Comparison of ENCODE assay signal across 8 cellular contexts in genomic region chrX:129540725-129541184, GRCh38. TPM values are rescaled to one million over a fixed set of nuclear protein-coding genes. Genes with fewer than 3 reads are reported as not detected.
A peak's percentile ranks its signal among the peaks of the same experiment; 100 is the strongest.
DNase-seq lines count a peak whose midpoint lies in the region; ATAC-seq and TF ChIP-seq lines count a peak whose summit lies in the region.

No MANE protein-coding gene starts in this region.

- H3K4ac ChIP-seq in IMR-90 (ENCODE audit: low read depth, low read length): peak overlapping the region; percentile 65; the same call in 1 of the 2 replicates

- H3K4me1 Mint-ChIP-seq in activated T-helper 17 cell treated with anti-CD3 and anti-CD28 coated beads, Interleukin-2, amount 50 U/mL, for 72 hours: no peaks in the 10 kb centered on the region

- H2AK5ac ChIP-seq in IMR-90 (ENCODE audit: low read depth, low read length): peak overlapping the region; percentile 43; the same call in 1 of the 2 replicates

- no peaks in the 10 kb centered on the region for H3K4me1 ChIP-seq in IMR-90 (ENCODE audit: control insufficient read depth, insufficient read depth, low read length)
- peaks cover 0 to 4% (median 0%) of the 10 kb centered on the region in 4 donors for H3K4me1 ChIP-seq in sigmoid colon

- peak overlapping the region; percentile 15; the same call in 1 of the 2 replicates for H4K91ac ChIP-seq in IMR-90 (ENCODE audit: insufficient read depth, low read depth, low read length)

- H3K56ac ChIP-seq in IMR-90 (ENCODE audit: extremely low read depth, insufficient read depth, low read length): 0 out of 2 replicates have a peak overlapping the region, but pooled peaks have one; percentile 3

- H3K27ac ChIP-seq in IMR-90 (ENCODE audit: insufficient read depth, low read length) (no peak overlapping the region; the same call in 1 of the 2 replicates), sigmoid colon (peak overlapping the region; percentile 83 to 89 (median 84))

- in situ Hi-C loops in IMR-90 (cut with MboI; ENCODE audit: low sequenced_read_pairs): no loop called here

- DNase-seq in AG10803 (ENCODE audit: low read depth) (peak; percentile 28), IMR-90 (no peak), left cardiac atrium (peak; percentile 22), sigmoid colon (peak; percentile 69)

- TF ChIP-seq CTCF in AG10803 (conservative IDR thresholded peaks at IDR 0.05; ENCODE audit: low read length): no peak
- no peak for TF ChIP-seq CTCF in IMR-90 (conservative IDR thresholded peaks at IDR 0.05; ENCODE audit: low read depth, low read length)
- no peak for TF ChIP-seq CTCF in sigmoid colon (IDR thresholded peaks at IDR 0.05)

- H3K9me3 ChIP-seq in IMR-90 (ENCODE audit: control insufficient read depth, insufficient read depth, low read length) (no peaks in the 10 kb centered on the region), sigmoid colon (no peaks in the 10 kb centered on the region)

- POLR2A ChIA-PET in IMR-90 (lab: Charles Lee; ENCODE audit: unreplicated experiment): interaction anchor here (1.0 kb wide), 1 partner anchor 20 kb away, joined by 3 read pairs; no protein-coding TSS in a partner anchor

- no peak overlapping the region for H2BK5ac ChIP-seq in IMR-90 (ENCODE audit: low read depth, low read length, poor library complexity, severe bottlenecking)

- H3K9me3 Mint-ChIP-seq in activated T-helper 17 cell treated with anti-CD3 and anti-CD28 coated beads, Interleukin-2, amount 50 U/mL, for 72 hours: no peaks in the 10 kb centered on the region

- WGBS in IMR-90 (ENCODE audit: extremely low coverage in 2 of 2, insufficient read length in 1 of 2), 2 experiments: no CpG with 5 or more reads among the region's 14 CpGs
- WGBS in sigmoid colon, 2 donors: 2% methylated on average over 14 of the region's 14 CpGs

- H3K27me3 ChIP-seq in IMR-90 (ENCODE audit: control insufficient read depth, insufficient read depth, low read length): no peaks in the 10 kb centered on the region; the same call in 1 of the 2 replicates
- H3K27me3 ChIP-seq in sigmoid colon: no peaks in the 10 kb centered on the region

- H3K9me1 ChIP-seq in IMR-90 (ENCODE audit: insufficient read depth, low read length): no peaks in the 10 kb centered on the region

- no peak overlapping the region for H3K27ac Mint-ChIP-seq in activated T-helper 17 cell treated with anti-CD3 and anti-CD28 coated beads, Interleukin-2, amount 50 U/mL, for 72 hours

- no peaks in the 10 kb centered on the region; the same call in 1 of the 2 replicates for H3K36me3 ChIP-seq in IMR-90 (ENCODE audit: control insufficient read depth, insufficient read depth, low read length)
- H3K36me3 ChIP-seq in sigmoid colon: no peaks in the 10 kb centered on the region

- H3K4me2 ChIP-seq in IMR-90 (ENCODE audit: low read depth, low read length): peak overlapping the region; percentile 76

- peak overlapping the region; percentile 37 for H3K4me3 Mint-ChIP-seq in activated T-helper 17 cell treated with anti-CD3 and anti-CD28 coated beads, Interleukin-2, amount 50 U/mL, for 72 hours

- H3K27me3 Mint-ChIP-seq in activated T-helper 17 cell treated with anti-CD3 and anti-CD28 coated beads, Interleukin-2, amount 50 U/mL, for 72 hours: peaks cover 5% of the 10 kb centered on the region

- no peak for TF ChIP-seq RAD21 in IMR-90 (IDR thresholded peaks at IDR 0.05; ENCODE audit: low read length)

- intact Hi-C loops in IMR-90 (cut with micrococcal nuclease) (no loop called here), left cardiac atrium (cut with DNase I) (no loop called here), sigmoid colon (cut with DNase I) (loop anchor here (2.0 kb wide), 1 partner anchor 18 kb away; the partner anchor contains the start of gene SMARCA1)

- peak overlapping the region; percentile 66 for H3K4me3 ChIP-seq in AG10803 (ENCODE audit: low read length)
- H3K4me3 ChIP-seq in IMR-90 (ENCODE audit: insufficient read depth, low read depth, low read length): peak overlapping the region; percentile 72
- H3K4me3 ChIP-seq in sigmoid colon: peak overlapping the region; percentile 62 to 77 (median 69)

- dilution Hi-C loops in IMR-90 (cut with HindIII; ENCODE audit: low sequenced_read_pairs, unreplicated experiment): no loop called here

- CTCF ChIA-PET in IMR-90 (lab: Yijun Ruan, JAX): interaction anchor here (0.6 kb wide), 1 partner anchor 893 kb away, joined by 7 read pairs; no protein-coding TSS in a partner anchor

- H3K36me3 Mint-ChIP-seq in activated T-helper 17 cell treated with anti-CD3 and anti-CD28 coated beads, Interleukin-2, amount 50 U/mL, for 72 hours (ENCODE audit: low read depth): no peaks in the 10 kb centered on the region

- H4K8ac ChIP-seq in IMR-90 (ENCODE audit: low read depth in 2 of 2, low read length in 2 of 2): 0 out of 4 replicates have a peak overlapping the region, but pooled peaks of 1 of the 2 experiments have one; percentile 15

- ATAC-seq in GM19324 (IDR thresholded peaks at IDR 0.05; ENCODE audit: low FRiP score, unreplicated experiment): peak; percentile 22
- peak; percentile 43 for ATAC-seq in IMR-90 (ENCODE audit: low read depth)
- ATAC-seq in activated T-helper 17 cell treated with anti-CD3 and anti-CD28 coated beads, Interleukin-2, amount 50 U/mL, for 72 hours (replicated peaks): peak; percentile 42
- ATAC-seq in left cardiac atrium: peak; percentile 62 to 67
- ATAC-seq in GM21423 (IDR thresholded peaks at IDR 0.05; ENCODE audit: unreplicated experiment): no peak
- ATAC-seq in HG02840 (IDR thresholded peaks at IDR 0.05; ENCODE audit: low FRiP score, unreplicated experiment): no peak

- peak overlapping the region; percentile 76 for H2AFZ ChIP-seq in IMR-90 (replicated peaks; ENCODE audit: low read length, poor library complexity)

- H2BK20ac ChIP-seq in IMR-90 (ENCODE audit: low read depth, low read length): no peak overlapping the region

- no peak overlapping the region for H3K18ac ChIP-seq in IMR-90 (ENCODE audit: low read depth, low read length)

- TF ChIP-seq EP300 in sigmoid colon (IDR thresholded peaks at IDR 0.05): no peak

- H4K5ac ChIP-seq in IMR-90 (ENCODE audit: low read depth, low read length): no peak overlapping the region

- H2BK15ac ChIP-seq in IMR-90 (ENCODE audit: low read depth, low read length): no peak overlapping the region

- peak overlapping the region; percentile 57 for H3K9ac ChIP-seq in IMR-90 (ENCODE audit: low read depth, low read length)

- peak overlapping the region; percentile 58; the same call in 1 of the 2 replicates for H3K23ac ChIP-seq in IMR-90 (ENCODE audit: low read depth, low read length)

- H3K14ac ChIP-seq in IMR-90 (replicated peaks; ENCODE audit: low read depth, low read length): peak overlapping the region; percentile 79; the same call in 1 of the 2 replicates

- no peak overlapping the region for H2BK120ac ChIP-seq in IMR-90 (ENCODE audit: low read depth, low read length)

- H2AK9ac ChIP-seq in IMR-90 (replicated peaks; ENCODE audit: low read depth, low read length, poor library complexity): peak overlapping the region; percentile 5

- H3K79me1 ChIP-seq in IMR-90 (ENCODE audit: low read depth in 1 of 2, low read length in 2 of 2): peaks cover 5 to 16% of the 10 kb centered on the region in 2 experiments

- no peak for TF ChIP-seq POLR2A in IMR-90 (IDR thresholded peaks at IDR 0.05; ENCODE audit: low read depth, low read length)
- TF ChIP-seq POLR2A in sigmoid colon (IDR thresholded peaks at IDR 0.05): no peak

- H4K20me1 ChIP-seq in IMR-90 (ENCODE audit: insufficient read depth, low read length): no peaks in the 10 kb centered on the region

- no TSS peak for BruUV-seq in IMR-90 (replicated peaks; lab: Mats Ljungman, UMichigan)

TF ChIP-seq in IMR-90, 13 proteins besides CTCF, POLR2A, EP300 and RAD21:
- TF ChIP-seq MAFK (IDR thresholded peaks at IDR 0.05; ENCODE audit: low read depth, low read length): no peak
- no peak for TF ChIP-seq USF2 (IDR thresholded peaks at IDR 0.05; ENCODE audit: low read depth, low read length)
- no peak for TF ChIP-seq ELK1 (IDR thresholded peaks at IDR 0.05; ENCODE audit: borderline replicate concordance, low read depth, low read length)
- no peak for TF ChIP-seq MAZ (IDR thresholded peaks at IDR 0.05; ENCODE audit: borderline replicate concordance, low read depth, low read length)
- no peak for TF ChIP-seq RFX5 (IDR thresholded peaks at IDR 0.05; ENCODE audit: low read depth, low read length)

RNA-seq across cellular contexts. Expression of gene OCRL, which starts 0.7 kb away (rescaled TPM):
- 18.9 and 20.6 TPM in 2 replicates for total RNA-seq in IMR-90 (2012; rRNA removed)
- 16.3 and 19.4 TPM in 2 replicates for polyA plus RNA-seq in IMR-90 (2012; rRNA removed)
- 5.4 and 5.6 TPM in 2 replicates for polyA plus RNA-seq in IMR-90 (2012; cell fraction: cytosol; rRNA removed)
- 5.1 and 26.5 TPM in 2 replicates for polyA plus RNA-seq in IMR-90 (2012; cell fraction: nucleus; rRNA removed; ENCODE audit: low replicate concordance)
- 1 to 10 TPM in 1 of 2 donors, under 1 TPM in 1; 0.77 to 1.1 TPM for total RNA-seq in activated T-helper 17 cell treated with anti-CD3 and anti-CD28 coated beads, Interleukin-2, amount 50 U/mL, for 72 hours
- 10 to 100 TPM; 12.7 to 17.3 TPM for total RNA-seq in left cardiac atrium
- 10 to 100 TPM; 15.1 to 24.1 (median 17.6) TPM for total RNA-seq in sigmoid colon
- 10 to 100 TPM; 12.2 to 14.8 (median 12.6) TPM for polyA plus RNA-seq in sigmoid colon

RNA-seq across cellular contexts. Expression of gene SMARCA1, which starts 17.5 kb away (rescaled TPM):
- total RNA-seq in IMR-90 (2012; rRNA removed) (31.0 and 71.4 TPM in 2 replicates), left cardiac atrium (10 to 100 TPM; 30.9 to 41.9 TPM), sigmoid colon (10 to 100 TPM; 40.7 to 70.3 (median 44.8) TPM)
- polyA plus RNA-seq in IMR-90 (2012; rRNA removed) (24.5 and 32.8 TPM in 2 replicates), sigmoid colon (1 to 10 TPM; 1.2 to 6.6 (median 4.8) TPM)
- 6.7 and 8.9 TPM in 2 replicates for polyA plus RNA-seq in IMR-90 (2012; cell fraction: cytosol; rRNA removed)
- polyA plus RNA-seq in IMR-90 (2012; cell fraction: nucleus; rRNA removed; ENCODE audit: low replicate concordance): 3.7 and 16.1 TPM in 2 replicates
- under 1 TPM in 1 of 2 donors, not detected in 1; 0.53 TPM for total RNA-seq in activated T-helper 17 cell treated with anti-CD3 and anti-CD28 coated beads, Interleukin-2, amount 50 U/mL, for 72 hours

Comparison
In these comparisons a context has a peak if more than half of its experiments do, and no peak if none do; other contexts are left out.
1. ATAC-seq: peak in GM19324 (single experiment), IMR-90 (single experiment), activated T-helper 17 cell treated with anti-CD3 and anti-CD28 coated beads, Interleukin-2, amount 50 U/mL, for 72 hours (single experiment) and left cardiac atrium (2 of 2); none in GM21423 (single experiment) and HG02840 (single experiment).
2. RNA of gene SMARCA1, which starts 17.5 kb away (total RNA-seq): 40.7 to 70.3 TPM in sigmoid colon, 30.9 to 41.9 TPM in left cardiac atrium and 31.0 to 71.4 TPM in IMR-90; 0.53 TPM in activated T-helper 17 cell treated with anti-CD3 and anti-CD28 coated beads, Interleukin-2, amount 50 U/mL, for 72 hours; every median in the first group is over 10 times any median in the second.
3. Peak in every context shown above with its lines, with median percentiles within 50 percentile points of each other: H3K4me3 ChIP-seq.